38 cellular contexts compared by ENCODE assay signal in genomic region chr21:46137908-46138307, GRCh38. TPM values are rescaled to one million over a fixed set of nuclear protein-coding genes. Genes with fewer than 3 reads are reported as not detected.
"Had no signal": no experiment of that assay in that cellular context is flagged by ENCODE, and none has a peak within 500 bp of the region (broad histone marks: within the 10 kb centered on the region; RNA-seq: fewer than 3 reads in every experiment).

No MANE protein-coding gene starts in this region.

- ATAC-seq: activated CD4-positive, alpha-beta T cell treated with anti-CD3 and anti-CD28 coated beads for 36 hours; activated CD4-positive, CD25-positive, alpha-beta regulatory T cell treated with anti-CD3 and anti-CD28 coated beads, Interleukin-2, amount 50 U/mL, for 24 hours; activated CD8-positive, alpha-beta memory T cell treated with anti-CD3 and anti-CD28 coated beads, Interleukin-2, amount 10 ng/mL, durations not matched to agents 7 days and 5 days; activated CD8-positive, alpha-beta T cell treated with anti-CD3 and anti-CD28 coated beads, Interleukin-2, amount 10 ng/mL, durations not matched to agents 7 days and 5 days; activated naive CD8-positive, alpha-beta T cell treated with anti-CD3 and anti-CD28 coated beads, Interleukin-2, amount 50 U/mL, for 24 hours had no signal

- H3K36me3 Mint-ChIP-seq: activated CD8-positive, alpha-beta memory T cell treated with anti-CD3 and anti-CD28 coated beads, Interleukin-2, amount 10 ng/mL, durations not matched to agents 7 days and 5 days; activated naive CD4-positive, alpha-beta T cell treated with anti-CD3 and anti-CD28 coated beads, Interleukin-2, amount 10 ng/mL, durations not matched to agents 7 days and 5 days; activated naive CD4-positive, alpha-beta T cell treated with anti-CD3 and anti-CD28 coated beads, Interleukin-2, amount 50 U/mL, for 24 hours; activated naive CD8-positive, alpha-beta T cell; activated naive CD8-positive, alpha-beta T cell treated with anti-CD3 and anti-CD28 coated beads, Interleukin-2, amount 10 ng/mL, durations not matched to agents 7 days and 5 days had no signal

- H3K27ac ChIP-seq: ascending aorta, cardiac muscle cell, VCaP had no signal

- H3K4me3 Mint-ChIP-seq: activated CD4-positive, alpha-beta memory T cell treated with anti-CD3 and anti-CD28 coated beads, Interleukin-2, amount 10 ng/mL, durations not matched to agents 7 days and 5 days; activated CD4-positive, alpha-beta T cell treated with anti-CD3 and anti-CD28 coated beads for 36 hours; activated CD4-positive, alpha-beta T cell treated with anti-CD3 and anti-CD28 coated beads, Interleukin-2, amount 10 ng/mL, durations not matched to agents 7 days and 5 days; activated CD8-positive, alpha-beta memory T cell treated with anti-CD3 and anti-CD28 coated beads, Interleukin-2, amount 10 ng/mL, durations not matched to agents 7 days and 5 days; activated CD8-positive, alpha-beta T cell treated with anti-CD3 and anti-CD28 coated beads, Interleukin-2, amount 10 ng/mL, durations not matched to agents 7 days and 5 days; activated naive CD4-positive, alpha-beta T cell treated with anti-CD3 and anti-CD28 coated beads, Interleukin-2, amount 10 ng/mL, durations not matched to agents 7 days and 5 days; activated naive CD4-positive, alpha-beta T cell treated with anti-CD3 and anti-CD28 coated beads, Interleukin-2, amount 50 U/mL, for 24 hours; activated naive CD8-positive, alpha-beta T cell; activated naive CD8-positive, alpha-beta T cell treated with anti-CD3 and anti-CD28 coated beads, Interleukin-2, amount 10 ng/mL, durations not matched to agents 7 days and 5 days; activated naive CD8-positive, alpha-beta T cell treated with anti-CD3 and anti-CD28 coated beads, Interleukin-2, amount 50 U/mL, for 24 hours; activated T-cell treated with anti-CD3 and anti-CD28 coated beads, Interleukin-2, amount 50 U/mL, for 24 hours; brain; central memory CD8-positive, alpha-beta T cell; T-helper 1 cell treated with Interleukin-12 subunit alpha and Interleukin-12 subunit beta and Interleukin-4 antibody, amounts not matched to agents 30 μg/mL and 1 μg/mL, for 36 hours; T-helper 2 cell treated with Interferon-gamma antibody and Interleukin-4, amounts not matched to agents 5 μg/mL and 100 μg/mL, for 36 hours had no signal

- H3K9me3 ChIP-seq: ascending aorta had no signal

- H3K4me1 ChIP-seq: ascending aorta had no signal

- H3K27me3 Mint-ChIP-seq: activated CD4-positive, alpha-beta memory T cell treated with anti-CD3 and anti-CD28 coated beads, Interleukin-2, amount 10 ng/mL, durations not matched to agents 7 days and 5 days; activated CD4-positive, alpha-beta T cell treated with anti-CD3 and anti-CD28 coated beads, Interleukin-2, amount 10 ng/mL, durations not matched to agents 7 days and 5 days; activated CD8-positive, alpha-beta memory T cell treated with anti-CD3 and anti-CD28 coated beads, Interleukin-2, amount 10 ng/mL, durations not matched to agents 7 days and 5 days; activated naive CD4-positive, alpha-beta T cell treated with anti-CD3 and anti-CD28 coated beads, Interleukin-2, amount 50 U/mL, for 24 hours; activated naive CD8-positive, alpha-beta T cell treated with anti-CD3 and anti-CD28 coated beads, Interleukin-2, amount 10 ng/mL, durations not matched to agents 7 days and 5 days had no signal

- H3K36me3 ChIP-seq: ascending aorta, cardiac muscle cell had no signal

- H3K27ac Mint-ChIP-seq: activated CD4-positive, alpha-beta memory T cell treated with anti-CD3 and anti-CD28 coated beads, Interleukin-2, amount 10 ng/mL, durations not matched to agents 7 days and 5 days; activated CD4-positive, alpha-beta T cell treated with anti-CD3 and anti-CD28 coated beads for 36 hours; activated CD4-positive, alpha-beta T cell treated with anti-CD3 and anti-CD28 coated beads, Interleukin-2, amount 10 ng/mL, durations not matched to agents 7 days and 5 days; activated CD8-positive, alpha-beta memory T cell treated with anti-CD3 and anti-CD28 coated beads, Interleukin-2, amount 10 ng/mL, durations not matched to agents 7 days and 5 days; activated CD8-positive, alpha-beta T cell treated with anti-CD3 and anti-CD28 coated beads, Interleukin-2, amount 10 ng/mL, durations not matched to agents 7 days and 5 days; activated naive CD4-positive, alpha-beta T cell treated with anti-CD3 and anti-CD28 coated beads, Interleukin-2, amount 10 ng/mL, durations not matched to agents 7 days and 5 days; activated naive CD4-positive, alpha-beta T cell treated with anti-CD3 and anti-CD28 coated beads, Interleukin-2, amount 50 U/mL, for 24 hours; activated naive CD8-positive, alpha-beta T cell; activated naive CD8-positive, alpha-beta T cell treated with anti-CD3 and anti-CD28 coated beads, Interleukin-2, amount 10 ng/mL, durations not matched to agents 7 days and 5 days; activated naive CD8-positive, alpha-beta T cell treated with anti-CD3 and anti-CD28 coated beads, Interleukin-2, amount 50 U/mL, for 24 hours; activated T-cell treated with anti-CD3 and anti-CD28 coated beads, Interleukin-2, amount 50 U/mL, for 24 hours; activated T-helper 2 cell treated with anti-CD3 and anti-CD28 coated beads, Interferon-gamma antibody, Interleukin-2, Interleukin-4, amounts not matched to agents 10 μg/mL and 5 μg/mL and 100 μg/mL, durations not matched to agents 14 hours and 24 hours and 36 hours; T-helper 1 cell treated with Interleukin-12 subunit alpha and Interleukin-12 subunit beta and Interleukin-4 antibody, amounts not matched to agents 30 μg/mL and 1 μg/mL, for 36 hours; T-helper 2 cell treated with Interferon-gamma antibody and Interleukin-4, amounts not matched to agents 5 μg/mL and 100 μg/mL, for 36 hours had no signal

- H3K4me3 ChIP-seq: ascending aorta, cardiac muscle cell had no signal

- DNase-seq: activated CD4-positive, alpha-beta memory T cell treated with anti-CD3 and anti-CD28 coated beads, Interleukin-2, amount 10 ng/mL, durations not matched to agents 7 days and 5 days; activated CD4-positive, alpha-beta T cell treated with anti-CD3 and anti-CD28 coated beads for 1 hour; activated CD4-positive, alpha-beta T cell treated with anti-CD3 and anti-CD28 coated beads for 36 hours; activated CD4-positive, alpha-beta T cell treated with anti-CD3 and anti-CD28 coated beads for 48 hours; activated CD4-positive, alpha-beta T cell treated with anti-CD3 and anti-CD28 coated beads, Interleukin-2, amount 10 ng/mL, durations not matched to agents 7 days and 5 days; activated CD4-positive, alpha-beta T cell treated with anti-CD3 and anti-CD28 coated beads, Interleukin-2, amount 50 U/mL, for 48 hours; activated CD4-positive, CD25-positive, alpha-beta regulatory T cell; activated CD8-positive, alpha-beta memory T cell treated with anti-CD3 and anti-CD28 coated beads for 24 hours; activated CD8-positive, alpha-beta memory T cell treated with anti-CD3 and anti-CD28 coated beads, Interleukin-2, amount 10 ng/mL, durations not matched to agents 7 days and 5 days; activated CD8-positive, alpha-beta memory T cell treated with anti-CD3 and anti-CD28 coated beads, Interleukin-2, amount 50 U/mL, for 48 hours; activated CD8-positive, alpha-beta T cell treated with anti-CD3 and anti-CD28 coated beads, Interleukin-2, amount 10 ng/mL, durations not matched to agents 7 days and 5 days; activated effector memory CD4-positive, alpha-beta T cell treated with Interleukin-2 at 50 U/mL for 16 hours; activated gamma-delta T cell; activated naive CD4-positive, alpha-beta T cell treated with anti-CD3 and anti-CD28 coated beads, Interleukin-2, amount 10 ng/mL, durations not matched to agents 7 days and 5 days; activated naive CD4-positive, alpha-beta T cell treated with Interleukin-2 at 50 U/mL for 16 hours; activated naive CD8-positive, alpha-beta T cell treated with anti-CD3 and anti-CD28 coated beads, Interleukin-2, amount 10 ng/mL, durations not matched to agents 7 days and 5 days; activated naive CD8-positive, alpha-beta T cell treated with anti-CD3 and anti-CD28 coated beads, Interleukin-2, amount 50 U/mL, for 24 hours; activated T-cell treated with anti-CD3 and anti-CD28 coated beads, Interleukin-2, amount 50 U/mL, for 24 hours; activated T-cell treated with anti-CD3 and anti-CD28 coated beads, Interleukin-2, amount 50 U/mL, for 48 hours; amygdala; anterior cingulate cortex; caudate nucleus; cerebellar nuclear complex; T-helper 1 cell; T-helper 2 cell; T-helper 9 cell had no signal

- H3K4me1 Mint-ChIP-seq: activated CD4-positive, alpha-beta T cell treated with anti-CD3 and anti-CD28 coated beads for 36 hours; activated CD4-positive, alpha-beta T cell treated with anti-CD3 and anti-CD28 coated beads, Interleukin-2, amount 10 ng/mL, durations not matched to agents 7 days and 5 days; activated naive CD4-positive, alpha-beta T cell treated with anti-CD3 and anti-CD28 coated beads, Interleukin-2, amount 10 ng/mL, durations not matched to agents 7 days and 5 days; activated naive CD4-positive, alpha-beta T cell treated with anti-CD3 and anti-CD28 coated beads, Interleukin-2, amount 50 U/mL, for 24 hours; central memory CD8-positive, alpha-beta T cell had no signal

- H3K9me3 Mint-ChIP-seq: activated CD4-positive, alpha-beta memory T cell treated with anti-CD3 and anti-CD28 coated beads, Interleukin-2, amount 10 ng/mL, durations not matched to agents 7 days and 5 days; activated naive CD4-positive, alpha-beta T cell treated with anti-CD3 and anti-CD28 coated beads, Interleukin-2, amount 10 ng/mL, durations not matched to agents 7 days and 5 days; activated naive CD4-positive, alpha-beta T cell treated with anti-CD3 and anti-CD28 coated beads, Interleukin-2, amount 50 U/mL, for 24 hours; activated naive CD8-positive, alpha-beta T cell treated with anti-CD3 and anti-CD28 coated beads, Interleukin-2, amount 10 ng/mL, durations not matched to agents 7 days and 5 days; activated naive CD8-positive, alpha-beta T cell treated with anti-CD3 and anti-CD28 coated beads, Interleukin-2, amount 50 U/mL, for 24 hours; activated T-cell treated with anti-CD3 and anti-CD28 coated beads, Interleukin-2, amount 50 U/mL, for 24 hours; activated T-helper 2 cell treated with anti-CD3 and anti-CD28 coated beads, Interferon-gamma antibody, Interleukin-2, Interleukin-4, amounts not matched to agents 10 μg/mL and 5 μg/mL and 100 μg/mL, durations not matched to agents 14 hours and 24 hours and 36 hours; central memory CD8-positive, alpha-beta T cell; T-helper 1 cell treated with Interleukin-12 subunit alpha and Interleukin-12 subunit beta and Interleukin-4 antibody, amounts not matched to agents 30 μg/mL and 1 μg/mL, for 36 hours; T-helper 2 cell treated with Interferon-gamma antibody and Interleukin-4, amounts not matched to agents 5 μg/mL and 100 μg/mL, for 36 hours had no signal

- H3K27me3 ChIP-seq: ascending aorta had no signal

RNA-seq across cellular contexts. Expression of gene FTCD, which starts 17.5 kb away (rescaled TPM):
- total RNA-seq: activated CD4-positive, alpha-beta T cell treated with anti-CD3 and anti-CD28 coated beads, Interleukin-2, amount 10 ng/mL, durations not matched to agents 7 days and 5 days; activated CD8-positive, alpha-beta memory T cell treated with anti-CD3 and anti-CD28 coated beads, Interleukin-2, amount 10 ng/mL, durations not matched to agents 7 days and 5 days; bronchial epithelial cell had no signal
